ENCODE assay signal across 7 cellular contexts in genomic region chr16:10744370-10745030, GRCh38. TPM values are rescaled to one million over a fixed set of nuclear protein-coding genes. Genes with fewer than 3 reads are reported as not detected.
DNase-seq lines count a peak whose midpoint lies in the region; ATAC-seq, FAIRE-seq and TF ChIP-seq lines count a peak whose summit lies in the region.

No MANE protein-coding gene starts in this region.

- CTCF ChIA-PET in SK-N-SH (lab: Yijun Ruan, JAX) = interaction anchor here (0.9 to 10.8 kb wide), 3 partner anchors 174 to 231 kb away, joined by 3 to 305 read pairs (median 12); no protein-coding TSS in a partner anchor

- peak overlapping the region; percentile 93 for H2AFZ ChIP-seq in SK-N-SH (ENCODE audit: low read depth)

- intact Hi-C loops in pancreas (cut with DNase I) = no loop called here

- H3K9me3 ChIP-seq in SK-N-SH = no peaks in the 10 kb centered on the region
- H3K9me3 ChIP-seq in pancreas = no peaks in the 10 kb centered on the region

- H3F3A ChIP-seq in SK-N-SH (replicated peaks; ENCODE audit: insufficient read depth) = peaks cover 14% of the 10 kb centered on the region

- POLR2A ChIA-PET in SK-N-SH (lab: Yijun Ruan, JAX) = interaction anchor here (0.7 to 1.7 kb wide), 7 partner anchors 21 to 321 kb away, joined by 3 to 8 read pairs (median 4); partner anchors contain the start of gene TVP23A

- TF ChIP-seq EP300 in SK-N-SH (IDR thresholded peaks at IDR 0.05; ENCODE audit: borderline replicate concordance in 1 of 2, low read depth in 1 of 2, low read length in 1 of 2) = no peak

- no peak for FAIRE-seq in pancreas (lab: Jason Lieb, UNC)

- peak overlapping the region; percentile 93; the same call in 1 of the 2 replicates for H3K9ac ChIP-seq in SK-N-SH

- no peaks in the 10 kb centered on the region for H4K20me1 ChIP-seq in SK-N-SH (ENCODE audit: insufficient read depth)

- TF ChIP-seq CTCF in SK-N-SH (IDR thresholded peaks at IDR 0.05) (no peak), fibroblast of pulmonary artery (IDR thresholded peaks at IDR 0.05; ENCODE audit: low read length, missing control alignments) (no peak), pancreas (IDR thresholded peaks at IDR 0.05) (no peak)

- ATAC-seq in pancreas (peak; percentile 0 to 3 (median 0)), GM19463 (IDR thresholded peaks at IDR 0.05; ENCODE audit: unreplicated experiment) (no peak)

- H3K4me2 ChIP-seq in SK-N-SH = peak overlapping the region; percentile 85

- peaks cover 5 to 35% of the 10 kb centered on the region in 2 experiments; a peak in 3 of 4 replicates for H3K4me1 ChIP-seq in SK-N-SH (ENCODE audit: control insufficient read depth in 1 of 2, insufficient read depth in 2 of 2, low read depth in 1 of 2, low read length in 1 of 2)
- peaks cover 8 to 42% (median 19%) of the 10 kb centered on the region in 3 donors for H3K4me1 ChIP-seq in pancreas

- WGBS in SK-N-SH (ENCODE audit: low lambda C conversion rate) = 43% methylated on average over 16 of the region's 17 CpGs
- 38 to 40% methylated on average over 17 of the region's 17 CpGs for WGBS in pancreas, 2 donors

- H3K9me2 ChIP-seq in SK-N-SH = no peaks in the 10 kb centered on the region

- H3K36me3 ChIP-seq in SK-N-SH (replicated peaks in 1 of 2; ENCODE audit: control insufficient read depth in 1 of 2, insufficient read depth in 2 of 2, low read length in 1 of 2) (peaks cover 0 to 17% of the 10 kb centered on the region in 2 experiments), pancreas (peaks cover 0 to 15% (median 0%) of the 10 kb centered on the region in 3 donors)

- peak overlapping the region; percentile 40 to 66 for H3K4me3 ChIP-seq in SK-N-SH (ENCODE audit: low read depth in 2 of 2, low read length in 1 of 2)
- peak overlapping the region; percentile 53 for H3K4me3 ChIP-seq in fibroblast of pulmonary artery (replicated peaks; ENCODE audit: low read depth, low read length)
- peak overlapping the region; percentile 2 to 59 (median 31) for H3K4me3 ChIP-seq in pancreas

- no peak; the same call in 1 of the 2 replicates for TF ChIP-seq RAD21 in SK-N-SH (IDR thresholded peaks at IDR 0.05; ENCODE audit: low read length)

- H3K27ac ChIP-seq in SK-N-SH (ENCODE audit: low read depth in 2 of 2, low read length in 1 of 2) (peak overlapping the region; percentile 76 to 96), pancreas (peak overlapping the region in 3 of 4 donors; percentile 98 to 99 (median 98))

- peaks cover 11% of the 10 kb centered on the region for H3K79me2 ChIP-seq in SK-N-SH (ENCODE audit: insufficient read depth)

- no peaks in the 10 kb centered on the region for H3K27me3 ChIP-seq in SK-N-SH (ENCODE audit: insufficient read depth)
- no peaks in the 10 kb centered on the region for H3K27me3 ChIP-seq in pancreas

- peak; percentile 33 for DNase-seq in H4 (ENCODE audit: low spot score)
- DNase-seq in SK-N-SH = peak; percentile 27
- DNase-seq in fibroblast of pulmonary artery (ENCODE audit: low read depth) = no peak
- peak in 1 of 6 donors; percentile 23 for DNase-seq in pancreas
- DNase-seq in effector CD4-positive, alpha-beta T cell = no peak
- DNase-seq in SKM-1 treated with dmso at 0.1 percent for 144 hours (lab: John Stamatoyannopoulos, UW; ENCODE audit: unreplicated experiment) = no peak

TF ChIP-seq in SK-N-SH, 30 proteins besides CTCF, POLR2A, EP300 and RAD21:
- no peak for TF ChIP-seq USF1 (IDR thresholded peaks at IDR 0.05; ENCODE audit: borderline replicate concordance, low read depth)
- TF ChIP-seq RFX5 (IDR thresholded peaks at IDR 0.05; ENCODE audit: low read length) = no peak
- no peak for TF ChIP-seq PBX3 (IDR thresholded peaks at IDR 0.05)
- no peak for TF ChIP-seq SIN3A (IDR thresholded peaks at IDR 0.05; ENCODE audit: borderline replicate concordance, low read depth, low read length)
- TF ChIP-seq YY1 (IDR thresholded peaks at IDR 0.05; ENCODE audit: low read depth) = no peak
- TF ChIP-seq RCOR1 (IDR thresholded peaks at IDR 0.05; ENCODE audit: low read length) = no peak
- no peak for TF ChIP-seq NFIC (IDR thresholded peaks at IDR 0.05; ENCODE audit: borderline replicate concordance)
- TF ChIP-seq TEAD4 (IDR thresholded peaks at IDR 0.05; ENCODE audit: borderline replicate concordance, insufficient read depth) = no peak
- TF ChIP-seq USF2 (IDR thresholded peaks at IDR 0.05; ENCODE audit: borderline replicate concordance, low read depth, low read length) = no peak
- no peak for TF ChIP-seq FOXJ3 (CRISPR knock-in tag; IDR thresholded peaks at IDR 0.05)
- TF ChIP-seq GABPA (IDR thresholded peaks at IDR 0.05; ENCODE audit: low read depth) = no peak
- TF ChIP-seq CHD2 (IDR thresholded peaks at IDR 0.05; ENCODE audit: low read length, partially characterized antibody) = no peak
- TF ChIP-seq MAX (IDR thresholded peaks at IDR 0.05; ENCODE audit: low read depth) = no peak
- TF ChIP-seq JUND (IDR thresholded peaks at IDR 0.05) = no peak
- TF ChIP-seq EZH2phosphoT487 (IDR thresholded peaks at IDR 0.05; ENCODE audit: borderline replicate concordance, low read depth) = no peak
- no peak for TF ChIP-seq NRF1 (IDR thresholded peaks at IDR 0.05; ENCODE audit: low read depth, low read length)

RNA-seq across cellular contexts. Expression of gene NUBP1, which starts 0.9 kb away (rescaled TPM):
- total RNA-seq in H4 (2014; rRNA removed; shearing (Covaris generic)) = 40.1 and 51.7 TPM in 2 replicates
- polyA plus RNA-seq in SK-N-SH (2012; rRNA removed) (40.7 and 49.8 TPM in 2 replicates), pancreas (10 to 100 TPM; 30.2 to 32.1 TPM)
- 40.5 and 41.4 TPM in 2 replicates for polyA plus RNA-seq in SK-N-SH (2012; cell fraction: cytosol; rRNA removed)
- polyA plus RNA-seq in SK-N-SH (2012; cell fraction: nucleus; rRNA removed) = 19.7 and 25.3 TPM in 2 replicates
- 10 to 100 TPM; 14.6 to 24.7 (median 20.7) TPM for total RNA-seq in pancreas

RNA-seq across cellular contexts. Expression of gene TEKT5, which starts 49.8 kb away (rescaled TPM):
- total RNA-seq in H4 (2014; rRNA removed; shearing (Covaris generic)) = not detected in 2 replicates
- not detected in 2 replicates for polyA plus RNA-seq in SK-N-SH (2012; rRNA removed)
- polyA plus RNA-seq in SK-N-SH (2012; cell fraction: cytosol; rRNA removed) = 0.04 and 0.09 TPM in 2 replicates
- polyA plus RNA-seq in SK-N-SH (2012; cell fraction: nucleus; rRNA removed) = 0.31 and 0.33 TPM in 2 replicates
- total RNA-seq in pancreas = 1 to 10 TPM in 1 of 6 donors, under 1 TPM in 4, not detected in 1; 0.17 to 1.1 (median 0.19) TPM
- polyA plus RNA-seq in pancreas = under 1 TPM; 0.26 to 0.57 TPM

Comparison
In these comparisons a context has a peak if more than half of its experiments do, and no peak if none do; other contexts are left out.
1. DNase-seq: peak in H4 (single experiment) and SK-N-SH (single experiment); none in fibroblast of pulmonary artery (single experiment), effector CD4-positive, alpha-beta T cell (single experiment) and SKM-1 treated with dmso at 0.1 percent for 144 hours (single experiment).
2. Peak in every context shown above with its lines, with median percentiles within 50 percentile points of each other: H3K4me3 ChIP-seq.